Comparison of ENCODE assay signal across 8 cellular contexts in genomic region chr11:120801801-120802689, GRCh38.
A peak's percentile ranks its signal among the peaks of the same experiment; 100 is the strongest.
DNase-seq lines count a peak whose midpoint lies in the region; ATAC-seq and TF ChIP-seq lines count a peak whose summit lies in the region.

No MANE protein-coding gene starts in this region.

- H3K27ac ChIP-seq in PC-9 = no peak overlapping the region

- no peak overlapping the region for H3K27ac Mint-ChIP-seq in activated naive CD8-positive, alpha-beta T cell treated with anti-CD3 and anti-CD28 coated beads for 36 hours

- H3K4me1 ChIP-seq in PC-9 (replicated peaks; ENCODE audit: insufficient read depth) = peaks cover 4% of the 10 kb centered on the region

- no peaks in the 10 kb centered on the region for H3K9me2 ChIP-seq in PC-9 (ENCODE audit: insufficient read depth)

- no peaks in the 10 kb centered on the region for H3K9me3 Mint-ChIP-seq in activated naive CD8-positive, alpha-beta T cell treated with anti-CD3 and anti-CD28 coated beads for 36 hours

- H3K79me2 ChIP-seq in PC-9 (ENCODE audit: low read depth) = no peaks in the 10 kb centered on the region

- peaks cover 19% of the 10 kb centered on the region for H3K27me3 ChIP-seq in PC-9 (ENCODE audit: insufficient read depth, low read depth)

- peak; percentile 55 for ATAC-seq in left ventricle myocardium superior
- ATAC-seq in GM18861 (IDR thresholded peaks at IDR 0.05; ENCODE audit: unreplicated experiment) = no peak
- ATAC-seq in HG02571 (IDR thresholded peaks at IDR 0.05; ENCODE audit: unreplicated experiment) = no peak

- intact Hi-C loops in PC-9 (cut with micrococcal nuclease; ENCODE audit: unreplicated experiment) = no loop called here
- intact Hi-C loops in left ventricle myocardium superior (cut with micrococcal nuclease) = no loop called here

- POLR2A ChIA-PET in PC-9 (lab: Charles Lee; ENCODE audit: unreplicated experiment) = no interaction called here

- no peaks in the 10 kb centered on the region for H3K36me3 ChIP-seq in PC-9 (ENCODE audit: low read depth)

- peak; percentile 99 for TF ChIP-seq CTCF in PC-9 (conservative IDR thresholded peaks at IDR 0.05)

- no peak overlapping the region for H3K4me3 Mint-ChIP-seq in activated naive CD8-positive, alpha-beta T cell treated with anti-CD3 and anti-CD28 coated beads for 36 hours

- H3K4me1 Mint-ChIP-seq in activated naive CD8-positive, alpha-beta T cell treated with anti-CD3 and anti-CD28 coated beads for 36 hours = peaks cover 5% of the 10 kb centered on the region

- no peaks in the 10 kb centered on the region for H3K9me3 ChIP-seq in PC-9 (ENCODE audit: insufficient read depth, low read depth)

- H4K20me1 ChIP-seq in PC-9 (ENCODE audit: insufficient read depth) = peaks cover 5% of the 10 kb centered on the region; the same call in 1 of the 2 replicates

- DNase-seq in DMS153 (lab: John Stamatoyannopoulos, UW) (peak; percentile 14), HS-27A (ENCODE audit: low read depth) (peak; percentile 1), PC-9 (peak; percentile 29 to 51), left ventricle myocardium superior (peak; percentile 68), putamen (ENCODE audit: low spot score) (peak; percentile 34)
- peak; percentile 24 for DNase-seq in activated naive CD8-positive, alpha-beta T cell treated with anti-CD3 and anti-CD28 coated beads for 36 hours

- H3K4me2 ChIP-seq in PC-9 = no peak overlapping the region

- no TSS peak for BruUV-seq in PC-9 (replicated peaks; lab: Mats Ljungman, UMichigan)

- no peak overlapping the region for H3K4me3 ChIP-seq in PC-9

- CTCF ChIA-PET in PC-9 (lab: Charles Lee) = no interaction called here

- H3K27me3 Mint-ChIP-seq in activated naive CD8-positive, alpha-beta T cell treated with anti-CD3 and anti-CD28 coated beads for 36 hours = peaks cover 37% of the 10 kb centered on the region

- no peak overlapping the region for H2AFZ ChIP-seq in PC-9

- H3K36me3 Mint-ChIP-seq in activated naive CD8-positive, alpha-beta T cell treated with anti-CD3 and anti-CD28 coated beads for 36 hours = no peaks in the 10 kb centered on the region

- peaks cover 5% of the 10 kb centered on the region; the same call in 1 of the 2 replicates for H3F3A ChIP-seq in PC-9 (ENCODE audit: insufficient read depth, low read depth)

Comparison
In these comparisons a context has a peak if more than half of its experiments do, and no peak if none do; other contexts are left out.
1. DNase-seq: peak in every context shown above with its lines; median percentile 68 in left ventricle myocardium superior; 40 in PC-9; 34 in putamen; 24 in activated naive CD8-positive, alpha-beta T cell treated with anti-CD3 and anti-CD28 coated beads for 36 hours; 14 in DMS153; 1 in HS-27A.